In genomic region chr2:148971547-148971946, GRCh38 we compare ENCODE assay signal across 16 cellular contexts.
DNase-seq lines count a peak whose midpoint lies in the region; ATAC-seq, FAIRE-seq and TF ChIP-seq lines count a peak whose summit lies in the region.
"Had no signal": no experiment of that assay in that cellular context is flagged by ENCODE, and none has a peak within 500 bp of the region (broad histone marks: within the 10 kb centered on the region; RNA-seq: fewer than 3 reads in every experiment).

No MANE protein-coding gene starts in this region.

- DNase-seq in GM13976 (ENCODE audit: low spot score): peak; percentile 50
- DNase-seq in HepG2 (ENCODE audit: low spot score): no peak
- DNase-seq in inferior parietal cortex (ENCODE audit: extremely low spot score): no peak
- no peak for DNase-seq in heart left ventricle
- DNase-seq in HUDEP-2 (lab: John Stamatoyannopoulos, UW; ENCODE audit: unreplicated experiment in 76 of 76): no peak
- DNase-seq: activated CD4-positive, CD25-positive, alpha-beta regulatory T cell; activated effector memory CD4-positive, alpha-beta T cell treated with anti-CD3 and anti-CD28 coated beads, Interleukin-2, amount 50 U/mL, for 16 hours; caudate nucleus; naive thymus-derived CD8-positive, alpha-beta T cell; NCI-H510A treated with DMSO at 0.1 percent for 48 hours; stimulated activated CD8-positive, alpha-beta memory T cell treated with anti-CD3 and anti-CD28 coated beads, Interleukin-4, amount 100 ng/mL, for 48 hours had no signal

- H3K27ac ChIP-seq in HepG2 (ENCODE audit: extremely low read length, insufficient read depth, low read length): no peak overlapping the region
- no peak overlapping the region for H3K27ac ChIP-seq in heart left ventricle

- H3K27me3 ChIP-seq in HepG2 (ENCODE audit: control insufficient read depth in 1 of 2, insufficient read depth in 2 of 2, low read length in 2 of 2): 0 out of 5 replicates have a peak, but pooled peaks cover 0 to 6% of the 10 kb centered on the region in 2 experiments
- H3K27me3 ChIP-seq in heart left ventricle: no peaks in the 10 kb centered on the region

- H3K4me2 ChIP-seq in HepG2 (ENCODE audit: low read depth, low read length): no peak overlapping the region

- POLR2A ChIA-PET in HepG2 (lab: Yijun Ruan, JAX): no interaction called here

- ATAC-seq in GM19438 (IDR thresholded peaks at IDR 0.05; ENCODE audit: low read depth, unreplicated experiment): peak; percentile 57
- peak; percentile 96 for ATAC-seq in HG02870 (IDR thresholded peaks at IDR 0.05; ENCODE audit: unreplicated experiment)
- ATAC-seq in HG03521 (IDR thresholded peaks at IDR 0.05; ENCODE audit: unreplicated experiment): peak; percentile 81
- no peak for ATAC-seq in HepG2
- no peak for ATAC-seq in heart left ventricle
- ATAC-seq: K562; naive thymus-derived CD8-positive, alpha-beta T cell had no signal

- no peak for TF ChIP-seq CTCF in GM13976 (IDR thresholded peaks at IDR 0.05; ENCODE audit: borderline replicate concordance, control extremely low read depth, extremely low read depth, insufficient read depth, missing control alignments)
- TF ChIP-seq CTCF in HepG2 (CRISPR knock-in tag; IDR thresholded peaks at IDR 0.05): no peak
- no peak for TF ChIP-seq CTCF in heart left ventricle (IDR thresholded peaks at IDR 0.05)

- TF ChIP-seq EP300 in HepG2 (IDR thresholded peaks at IDR 0.05; ENCODE audit: low read depth in 2 of 2, low read length in 2 of 2) (no peak), HepG2 (CRISPR knock-in tag; IDR thresholded peaks at IDR 0.05; ENCODE audit: borderline replicate concordance) (no peak)

- intact Hi-C loops in HepG2 (cut with micrococcal nuclease; ENCODE audit: unreplicated experiment): loop anchor here (2.0 kb wide), 1 partner anchor 35 kb away; no protein-coding TSS in a partner anchor
- intact Hi-C loops in heart left ventricle (cut with DNase I): no loop called here

- CTCF ChIA-PET in HepG2 (lab: Yijun Ruan, JAX; ENCODE audit: low intra/inter-chr PET ratio, low total read pairs): no interaction called here

- no peaks in the 10 kb centered on the region for H4K20me1 ChIP-seq in HepG2 (ENCODE audit: insufficient read depth, low read length)

- no peak for FAIRE-seq in HepG2 (lab: Jason Lieb, UNC)
- FAIRE-seq: islet of Langerhans, K562 had no signal

- H3K4me1 ChIP-seq in HepG2 (ENCODE audit: insufficient read depth, low read length) (no peaks in the 10 kb centered on the region), heart left ventricle (no peaks in the 10 kb centered on the region)

- in situ Hi-C loops in GM13976 (cut with MboI; ENCODE audit: low sequenced_read_pairs, unreplicated experiment): no loop called here
- in situ Hi-C loops in HepG2 (cut with HindIII; ENCODE audit: extremely low pct_ligation_motif_present, low pct_unique_long_range_greater_than_20kb): no loop called here

- no peak for TF ChIP-seq RAD21 in HepG2 (CRISPR knock-in tag; IDR thresholded peaks at IDR 0.05)

- TF ChIP-seq POLR2A in HepG2 (IDR thresholded peaks at IDR 0.05; ENCODE audit: insufficient read depth in 1 of 2, low read depth in 2 of 2, low read length in 2 of 2) (no peak), heart left ventricle (IDR thresholded peaks at IDR 0.05) (no peak)

- no peaks in the 10 kb centered on the region for H3K36me3 ChIP-seq in HepG2 (replicated peaks in 1 of 2; ENCODE audit: control insufficient read depth in 1 of 2, insufficient read depth in 2 of 2, low read length in 2 of 2)
- H3K36me3 ChIP-seq in heart left ventricle: no peaks in the 10 kb centered on the region

- no peaks in the 10 kb centered on the region for H3K9me3 ChIP-seq in HepG2 (ENCODE audit: low read length)
- H3K9me3 ChIP-seq in heart left ventricle: no peaks in the 10 kb centered on the region

- H3K4me3 ChIP-seq in HepG2 (replicated peaks in 1 of 3; ENCODE audit: insufficient read depth in 1 of 3, low read depth in 2 of 3, low read length in 3 of 3) (no peak overlapping the region), heart left ventricle (no peak overlapping the region)
- H3K4me3 ChIP-seq: K562 had no signal

- BruUV-seq in HepG2 (replicated peaks; lab: Mats Ljungman, UMichigan): no TSS peak

- no peaks in the 10 kb centered on the region for H3K79me2 ChIP-seq in HepG2 (ENCODE audit: insufficient read depth, low read length)

- H2AFZ ChIP-seq in HepG2 (ENCODE audit: low read length): no peak overlapping the region

- 1% methylated on average over 3 of the region's 3 CpGs for WGBS in HepG2 (ENCODE audit: low lambda C conversion rate)
- 80 to 84% (median 83%) methylated on average over 3 of the region's 3 CpGs for WGBS in heart left ventricle, 4 donors

- H3K9ac ChIP-seq in HepG2 (ENCODE audit: insufficient read depth, low read depth, low read length): no peak overlapping the region

TF ChIP-seq in HepG2, 621 proteins besides CTCF, POLR2A, EP300 and RAD21:
- TF ChIP-seq ZBTB20 (CRISPR knock-in tag; IDR thresholded peaks at IDR 0.05; ENCODE audit: borderline replicate concordance, low read depth) (no peak), ELK4 (CRISPR knock-in tag; IDR thresholded peaks at IDR 0.05; ENCODE audit: borderline replicate concordance) (no peak), GATAD1 (CRISPR knock-in tag; IDR thresholded peaks at IDR 0.05) (no peak), ATF7-NPFF (CRISPR knock-in tag; IDR thresholded peaks at IDR 0.05; ENCODE audit: low read depth) (no peak), PBX2 (CRISPR knock-in tag; IDR thresholded peaks at IDR 0.05) (no peak), NBN (conservative IDR thresholded peaks at IDR 0.05) (no peak), ZNF44 (CRISPR knock-in tag; IDR thresholded peaks at IDR 0.05) (no peak), SP140L (CRISPR knock-in tag; IDR thresholded peaks at IDR 0.05; ENCODE audit: borderline replicate concordance) (no peak), ZNF24 (IDR thresholded peaks at IDR 0.05) (no peak), SRSF9 (IDR thresholded peaks at IDR 0.05; ENCODE audit: borderline replicate concordance, insufficient read depth, low read depth, low read length, poor library complexity, severe bottlenecking) (no peak), USF2 (IDR thresholded peaks at IDR 0.05; ENCODE audit: low read depth, low read length) (no peak), USF2 (CRISPR knock-in tag; IDR thresholded peaks at IDR 0.05; ENCODE audit: borderline replicate concordance) (no peak), ZNF570 (CRISPR knock-in tag; IDR thresholded peaks at IDR 0.05; ENCODE audit: borderline replicate concordance) (no peak), ZNF121 (CRISPR knock-in tag; IDR thresholded peaks at IDR 0.05) (no peak), RAD51 (IDR thresholded peaks at IDR 0.05; ENCODE audit: borderline replicate concordance) (no peak)

Comparison
In these comparisons a context has a peak if more than half of its experiments do, and no peak if none do; other contexts are left out.
1. ATAC-seq: peak in GM19438 (single experiment), HG02870 (single experiment) and HG03521 (single experiment); none in HepG2 (single experiment) and heart left ventricle (0 of 4).